12 cellular contexts compared by ENCODE assay signal in the genomic region with DNA sequence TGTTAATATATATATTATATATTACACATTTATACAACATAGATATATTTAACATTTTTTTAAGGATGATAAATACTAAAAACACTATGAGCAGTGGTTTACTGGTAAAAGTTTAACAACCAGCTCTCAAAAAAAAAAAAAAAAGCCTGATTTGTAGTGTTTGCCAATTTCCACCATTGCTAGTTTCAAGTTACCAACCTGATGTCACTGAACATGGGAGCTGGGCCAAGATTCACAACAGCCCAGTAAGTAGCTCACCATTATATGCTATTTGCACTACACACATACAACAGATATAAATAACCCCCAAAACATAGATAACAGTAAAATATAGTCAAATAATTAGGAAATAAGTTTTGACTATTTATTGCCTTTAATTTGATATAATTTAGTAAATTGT. TPM values are rescaled to one million over a fixed set of nuclear protein-coding genes. Genes with fewer than 3 reads are reported as not detected.
DNase-seq lines count a peak whose midpoint lies in the region; ATAC-seq and TF ChIP-seq lines count a peak whose summit lies in the region.
"Had no signal": no experiment of that assay in that cellular context is flagged by ENCODE, and none has a peak within 500 bp of the region (broad histone marks: within the 10 kb centered on the region; RNA-seq: fewer than 3 reads in every experiment).

No MANE protein-coding gene starts in this region.

- H3K36me3 ChIP-seq in HEK293 (ENCODE audit: control insufficient read depth in 2 of 2, insufficient read depth in 1 of 2, low read length in 2 of 2): no peaks in the 10 kb centered on the region

- POLR2A ChIA-PET in HEK293 (lab: Yijun Ruan, JAX): no interaction called here

- H3K4me1 ChIP-seq in HEK293 (ENCODE audit: control insufficient read depth, insufficient read depth, low read length): 0 out of 2 replicates have a peak, but pooled peaks cover 2% of the 10 kb centered on the region

- no peak overlapping the region for H3K27ac ChIP-seq in HEK293 (ENCODE audit: extremely low read depth, low read depth, low read length)

- H3K9me3 ChIP-seq in HEK293 (ENCODE audit: control insufficient read depth, insufficient read depth, low read depth, low read length): no peaks in the 10 kb centered on the region

- H3K4me3 ChIP-seq in HEK293 (ENCODE audit: low read depth, low read length): no peak overlapping the region

- no peak for ATAC-seq in GM19023 (IDR thresholded peaks at IDR 0.05; ENCODE audit: unreplicated experiment)
- ATAC-seq: HCT116; stimulated activated memory B cell treated with anti-CD40 and anti-IgM and Interleukin-4, amounts not matched to agents 10 μg/mL and 1 μg/mL and 100 μg/mL, for 72 hours had no signal

- CTCF ChIA-PET in HEK293 (lab: Yijun Ruan, JAX): interaction anchor here (0.7 kb wide), 1 partner anchor 81 kb away, joined by 3 read pairs; no protein-coding TSS in a partner anchor

- DNase-seq in NCI-H2107 treated with DMSO at 0.1 percent for 48 hours (lab: John Stamatoyannopoulos, UW; ENCODE audit: unreplicated experiment) (peak; percentile 86), SK-MEL-5 (ENCODE audit: low read depth, low spot score) (peak; percentile 11), renal cortical epithelial cell (ENCODE audit: low read depth) (peak; percentile 78), NCI-H526 treated with DMSO at 0.1 percent for 48 hours (lab: John Stamatoyannopoulos, UW) (no peak), hippocampal formation (lab: John Stamatoyannopoulos, UW) (no peak)
- DNase-seq: activated naive CD4-positive, alpha-beta T cell treated with anti-CD3 and anti-CD28 coated beads for 36 hours; CD4-positive, CD25-positive, alpha-beta regulatory T cell; Karpas-422 had no signal

- in situ Hi-C loops in SK-MEL-5 (cut with HindIII; ENCODE audit: low pct_unique_long_range_greater_than_20kb, low sequenced_read_pairs): no loop called here

- no peak for TF ChIP-seq CTCF in HEK293 (tag by site-specific recombination; IDR thresholded peaks at IDR 0.05)

TF ChIP-seq in HEK293, 187 proteins besides CTCF, POLR2A, EP300 and RAD21:
- TF ChIP-seq ZNF18 (tag by site-specific recombination; IDR thresholded peaks at IDR 0.05) (no peak), GLIS2 (tag by site-specific recombination; IDR thresholded peaks at IDR 0.05) (no peak), ZNF335 (tag by site-specific recombination; conservative IDR thresholded peaks at IDR 0.05) (0 out of 2 replicates have a peak, but pooled peaks have one; percentile 14), ZNF544 (tag by site-specific recombination; IDR thresholded peaks at IDR 0.05) (no peak), ZBTB21 (tag by site-specific recombination; IDR thresholded peaks at IDR 0.05) (0 out of 2 replicates have a peak, but pooled peaks have one; percentile 16), ZNF174 (tag by site-specific recombination; IDR thresholded peaks at IDR 0.05) (no peak), ZNF629 (tag by site-specific recombination; IDR thresholded peaks at IDR 0.05) (peak; percentile 52), MEIS1 (CRISPR knock-in tag; IDR thresholded peaks at IDR 0.05; ENCODE audit: borderline replicate concordance) (no peak), ZSCAN16 (tag by site-specific recombination; IDR thresholded peaks at IDR 0.05) (no peak), ZNF571 (tag by site-specific recombination; IDR thresholded peaks at IDR 0.05) (no peak), PRDM4 (tag by site-specific recombination; IDR thresholded peaks at IDR 0.05) (0 out of 2 replicates have a peak, but pooled peaks have one; percentile 33), SCRT2 (tag by site-specific recombination; IDR thresholded peaks at IDR 0.05) (no peak), ZNF791 (tag by site-specific recombination; IDR thresholded peaks at IDR 0.05) (no peak)
- TF ChIP-seq, protein P1, sequence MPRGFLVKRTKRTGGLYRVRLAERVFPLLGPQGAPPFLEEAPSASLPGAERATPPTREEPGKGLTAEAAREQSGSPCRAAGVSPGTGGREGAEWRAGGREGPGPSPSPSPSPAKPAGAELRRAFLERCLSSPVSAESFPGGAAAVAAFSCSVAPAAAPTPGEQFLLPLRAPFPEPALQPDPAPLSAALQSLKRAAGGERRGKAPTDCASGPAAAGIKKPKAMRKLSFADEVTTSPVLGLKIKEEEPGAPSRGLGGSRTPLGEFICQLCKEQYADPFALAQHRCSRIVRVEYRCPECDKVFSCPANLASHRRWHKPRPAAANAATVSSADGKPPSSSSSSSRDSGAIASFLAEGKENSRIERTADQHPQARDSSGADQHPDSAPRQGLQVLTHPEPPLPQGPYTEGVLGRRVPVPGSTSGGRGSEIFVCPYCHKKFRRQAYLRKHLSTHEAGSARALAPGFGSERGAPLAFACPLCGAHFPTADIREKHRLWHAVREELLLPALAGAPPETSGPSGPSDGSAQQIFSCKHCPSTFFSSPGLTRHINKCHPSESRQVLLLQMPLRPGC (tag by site-specific recombination; IDR thresholded peaks at IDR 0.05): no peak

RNA-seq across cellular contexts. Expression of gene TMX1, which starts 28.9 kb away (rescaled TPM):
- total RNA-seq in SK-MEL-5 (2014; rRNA removed; shearing (Covaris generic)): 68.3 and 75.8 TPM in 2 replicates
- 46.3 and 48.0 TPM in 2 replicates for polyA plus RNA-seq in SK-MEL-5 (2015; cell fraction: cytosol; rRNA removed)
- 27.8 and 33.7 TPM in 2 replicates for polyA plus RNA-seq in SK-MEL-5 (2015; cell fraction: nucleus; rRNA removed)
- 86.4 and 114 TPM in 2 replicates for total RNA-seq in renal cortical epithelial cell

Comparison
In these comparisons a context has a peak if more than half of its experiments do, and no peak if none do; other contexts are left out.
1. DNase-seq: peak in NCI-H2107 treated with DMSO at 0.1 percent for 48 hours (single experiment), SK-MEL-5 (single experiment) and renal cortical epithelial cell (single experiment); none in NCI-H526 treated with DMSO at 0.1 percent for 48 hours (single experiment) and hippocampal formation (0 of 2).